In the genomic region with DNA sequence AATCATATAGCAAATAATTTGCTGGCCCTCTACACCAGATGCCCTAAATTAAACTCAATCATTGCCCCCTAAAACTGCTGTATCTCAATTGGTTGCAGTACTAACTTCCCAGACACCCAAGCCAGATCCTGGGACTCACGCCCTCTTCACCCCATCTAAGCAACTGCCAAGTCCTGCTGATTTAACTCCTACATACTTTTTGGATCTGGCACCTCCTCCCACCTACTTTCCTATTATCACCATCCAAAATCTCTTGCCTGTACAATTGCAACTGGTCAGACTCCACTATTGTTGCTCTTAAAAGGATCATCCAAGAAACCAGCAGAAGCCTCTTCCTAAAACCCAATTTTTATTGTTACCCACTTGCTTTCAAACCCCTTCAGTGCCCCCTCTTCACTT, we compare ENCODE assay signal across 23 cellular contexts.
"Had no signal": no experiment of that assay in that cellular context is flagged by ENCODE, and none has a peak within 500 bp of the region (broad histone marks: within the 10 kb centered on the region; RNA-seq: fewer than 3 reads in every experiment).

No MANE protein-coding gene starts in this region.

- DNase-seq: activated CD4-positive, alpha-beta T cell treated with anti-CD3 and anti-CD28 coated beads, Interleukin-2, amount 50 U/mL, for 48 hours; activated CD4-positive, CD25-positive, alpha-beta regulatory T cell; activated gamma-delta T cell treated with Interleukin-2 at 50 U/mL for 16 hours; activated naive CD4-positive, alpha-beta T cell treated with anti-CD3 and anti-CD28 coated beads, Interleukin-2, amount 10 ng/mL, durations not matched to agents 7 days and 5 days; activated naive CD8-positive, alpha-beta T cell treated with anti-CD3 and anti-CD28 coated beads, Interleukin-2, amount 10 ng/mL, durations not matched to agents 7 days and 5 days; activated T-cell treated with anti-CD3 and anti-CD28 coated beads, Interleukin-2, amount 50 U/mL, for 4 hours; aorta; body of pancreas; MG63; MV-4-11; NCI-H1417 treated with DMSO at 0.1 percent for 48 hours; NCI-H1694; NCI-H2029; NCI-H510A; NCI-H526 treated with DMSO at 0.1 percent for 48 hours; NCI-H82; Peyer's patch; Right ventricle myocardium superior; SJCRH30; SK-N-SH had no signal

- H3K27ac ChIP-seq: body of pancreas, Peyer's patch, RWPE1, SJCRH30, VCaP had no signal

- ATAC-seq: activated T-cell treated with anti-CD3 and anti-CD28 coated beads, Interleukin-2, amount 50 U/mL, for 4 hours; body of pancreas had no signal

- H3K27ac Mint-ChIP-seq: activated naive CD4-positive, alpha-beta T cell treated with anti-CD3 and anti-CD28 coated beads, Interleukin-2, amount 10 ng/mL, durations not matched to agents 7 days and 5 days had no signal

- H3K27me3 Mint-ChIP-seq: activated naive CD8-positive, alpha-beta T cell treated with anti-CD3 and anti-CD28 coated beads, Interleukin-2, amount 10 ng/mL, durations not matched to agents 7 days and 5 days had no signal

- H3K4me3 Mint-ChIP-seq: activated naive CD4-positive, alpha-beta T cell treated with anti-CD3 and anti-CD28 coated beads, Interleukin-2, amount 10 ng/mL, durations not matched to agents 7 days and 5 days; activated naive CD8-positive, alpha-beta T cell treated with anti-CD3 and anti-CD28 coated beads, Interleukin-2, amount 10 ng/mL, durations not matched to agents 7 days and 5 days; activated T-cell treated with anti-CD3 and anti-CD28 coated beads, Interleukin-2, amount 50 U/mL, for 4 hours; central memory CD8-positive, alpha-beta T cell had no signal

- H3K36me3 Mint-ChIP-seq: activated naive CD8-positive, alpha-beta T cell treated with anti-CD3 and anti-CD28 coated beads, Interleukin-2, amount 10 ng/mL, durations not matched to agents 7 days and 5 days had no signal

- H3K9me3 Mint-ChIP-seq: activated naive CD4-positive, alpha-beta T cell treated with anti-CD3 and anti-CD28 coated beads, Interleukin-2, amount 10 ng/mL, durations not matched to agents 7 days and 5 days; activated naive CD8-positive, alpha-beta T cell treated with anti-CD3 and anti-CD28 coated beads, Interleukin-2, amount 10 ng/mL, durations not matched to agents 7 days and 5 days; activated T-cell treated with anti-CD3 and anti-CD28 coated beads, Interleukin-2, amount 50 U/mL, for 4 hours; central memory CD8-positive, alpha-beta T cell had no signal
